Comparison of ENCODE assay signal across 22 cellular contexts in the genomic region with DNA sequence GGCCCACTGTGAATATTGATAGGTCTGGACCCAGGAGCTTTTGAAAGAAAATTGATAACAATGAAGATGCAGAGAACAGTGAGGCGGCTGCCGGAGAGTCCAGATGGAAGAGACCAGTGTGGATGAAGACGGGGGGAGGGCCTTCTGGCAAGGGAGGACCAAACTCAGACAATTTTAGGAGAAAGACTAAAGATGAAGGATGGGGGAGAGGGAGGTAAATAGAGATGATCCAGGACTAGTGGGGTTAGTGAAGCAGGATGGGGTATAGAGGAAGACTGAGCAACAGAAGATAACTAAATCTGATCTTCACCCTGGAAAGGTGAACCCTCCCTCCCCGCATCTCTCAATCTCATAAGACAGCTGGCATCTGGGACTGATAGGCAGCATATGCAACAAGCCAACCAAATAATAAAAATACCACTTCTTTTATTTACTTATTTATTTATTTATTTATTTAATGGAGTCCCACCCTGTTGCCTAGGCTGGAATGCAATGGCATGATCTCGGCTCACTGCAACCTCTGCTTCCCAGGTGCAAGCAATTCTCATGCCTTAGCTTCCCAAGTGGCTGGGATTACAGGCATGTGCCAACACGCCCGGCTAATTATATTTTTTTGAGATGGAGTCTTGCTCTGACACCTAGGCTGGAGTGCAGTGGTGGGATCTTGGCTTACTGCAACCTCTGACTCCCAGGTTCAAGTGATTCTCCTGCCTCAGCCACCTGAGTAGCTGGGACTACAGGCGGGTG. TPM values are rescaled to one million over a fixed set of nuclear protein-coding genes. Genes with fewer than 3 reads are reported as not detected.
A peak's percentile ranks its signal among the peaks of the same experiment; 100 is the strongest.
DNase-seq lines count a peak whose midpoint lies in the region; ATAC-seq and TF ChIP-seq lines count a peak whose summit lies in the region.
"Had no signal": no experiment of that assay in that cellular context is flagged by ENCODE, and none has a peak within 500 bp of the region (broad histone marks: within the 10 kb centered on the region; RNA-seq: fewer than 3 reads in every experiment).

No MANE protein-coding gene starts in this region.

- POLR2A ChIA-PET in HEK293T (lab: Yijun Ruan, JAX): interaction anchor here (0.7 kb wide), 1 partner anchor 53 kb away, joined by 3 read pairs; a partner anchor contains a TSS

- peaks cover 27% of the 10 kb centered on the region for H3K36me3 Mint-ChIP-seq in mesothelial cell of epicardium

- H3K9me3 Mint-ChIP-seq in mesothelial cell of epicardium: no peaks in the 10 kb centered on the region
- H3K9me3 Mint-ChIP-seq: type B pancreatic cell had no signal

- peak overlapping the region; percentile 7 for H3K27ac ChIP-seq in RWPE2 (ENCODE audit: poor library complexity, severe bottlenecking)
- H3K27ac ChIP-seq: epithelial cell of prostate, GM23248 had no signal

- no peaks in the 10 kb centered on the region for H3K4me1 Mint-ChIP-seq in mesothelial cell of epicardium

- CTCF ChIA-PET in HEK293T (lab: Yijun Ruan, JAX): no interaction called here

- H3K9me3 ChIP-seq in RWPE2 (ENCODE audit: severe bottlenecking): no peaks in the 10 kb centered on the region

- H3K4me3 Mint-ChIP-seq in mesothelial cell of epicardium: no peak overlapping the region
- H3K4me3 Mint-ChIP-seq: type B pancreatic cell had no signal

- peaks cover 16% of the 10 kb centered on the region for H3K4me1 ChIP-seq in RWPE2 (ENCODE audit: insufficient read depth, poor library complexity, severe bottlenecking)

- DNase-seq in DMS 273 (lab: John Stamatoyannopoulos, UW; ENCODE audit: unreplicated experiment) (peak; percentile 69), DMS 273 treated with DMSO at 0.1 percent for 48 hours (lab: John Stamatoyannopoulos, UW) (no peak), HEK293T (ENCODE audit: extremely low spot score) (no peak), RWPE2 (ENCODE audit: low spot score) (no peak), mesothelial cell of epicardium (ENCODE audit: low spot score in 2 of 2, unreplicated experiment in 2 of 2) (no peak), omental fat pad (ENCODE audit: low spot score) (no peak)
- no peak for DNase-seq in activated naive CD4-positive, alpha-beta T cell (lab: John Stamatoyannopoulos, UW)
- no peak for DNase-seq in stimulated activated CD4-positive, alpha-beta T cell treated with anti-CD3 and anti-CD28 coated beads, Interleukin-12 subunit alpha, Interleukin-12 subunit beta, amount 100 ng/mL, for 4 hours
- DNase-seq: dermis blood vessel endothelial cell; foreskin fibroblast; GM23248; islet precursor cell; NCI-H187; NCI-H446 treated with DMSO at 0.1 percent for 48 hours; stimulated activated CD4-positive, alpha-beta T cell treated with anti-CD3 and anti-CD28 coated beads, Interleukin-4, amount 100 ng/mL, for 1 hour; SW 1271 had no signal

- peaks cover 44% of the 10 kb centered on the region for H3K36me3 ChIP-seq in RWPE2 (ENCODE audit: low read depth)

- ATAC-seq in RWPE2 (ENCODE audit: low read depth) (no peak), omental fat pad (ENCODE audit: low FRiP score) (no peak)
- ATAC-seq: Right ventricle myocardium inferior had no signal

- peak overlapping the region; percentile 51 for H3K27ac Mint-ChIP-seq in mesothelial cell of epicardium
- H3K27ac Mint-ChIP-seq: type B pancreatic cell had no signal

- H3K4me3 ChIP-seq in RWPE2 (ENCODE audit: severe bottlenecking): no peak overlapping the region
- H3K4me3 ChIP-seq: GM23248, smooth muscle cell had no signal

- no peaks in the 10 kb centered on the region for H3K27me3 Mint-ChIP-seq in mesothelial cell of epicardium (ENCODE audit: low read depth)
- H3K27me3 Mint-ChIP-seq: type B pancreatic cell had no signal

- H3K27me3 ChIP-seq in RWPE2 (ENCODE audit: insufficient read depth, poor library complexity, severe bottlenecking): no peaks in the 10 kb centered on the region

- TF ChIP-seq CTCF in RWPE2 (IDR thresholded peaks at IDR 0.05; ENCODE audit: poor library complexity, severe bottlenecking) (no peak), mesothelial cell of epicardium (IDR thresholded peaks at IDR 0.05; ENCODE audit: unreplicated experiment) (no peak), omental fat pad (IDR thresholded peaks at IDR 0.05) (no peak)

TF ChIP-seq in HEK293T, 16 proteins besides CTCF, POLR2A, EP300 and RAD21:
- TF ChIP-seq BHLHE40 (IDR thresholded peaks at IDR 0.05; ENCODE audit: borderline replicate concordance): peak; percentile 20; the same call in 1 of the 2 replicates
- no peak for TF ChIP-seq NFRKB (IDR thresholded peaks at IDR 0.05)

RNA-seq across cellular contexts. Expression of a gene that starts 10.5 kb away (rescaled TPM):
- total RNA-seq in mesothelial cell of epicardium (143 to 147 TPM (median 146 TPM) in 3 replicates), omental fat pad (100 to 1,000 TPM; 159 to 210 (median 191) TPM)

RNA-seq across cellular contexts. Expression of a gene that starts 10.6 kb away (rescaled TPM):
- total RNA-seq in mesothelial cell of epicardium (28.9 to 33.3 TPM (median 32.9 TPM) in 3 replicates), omental fat pad (10 to 100 TPM in 3 of 4 donors, 1 to 10 TPM in 1; 8.8 to 15.4 (median 11.3) TPM)

RNA-seq across cellular contexts. Expression of a gene that starts 14.3 kb away (rescaled TPM):
- total RNA-seq in mesothelial cell of epicardium: 1.8 to 2.9 TPM (median 2.3 TPM) in 3 replicates
- total RNA-seq in omental fat pad: 10 to 100 TPM in 1 of 4 donors, 1 to 10 TPM in 3; 1.8 to 14.8 (median 3.8) TPM
- total RNA-seq: smooth muscle cell had no signal

RNA-seq across cellular contexts. Expression of a gene that starts 18.3 kb away (rescaled TPM):
- 1.4 to 1.8 TPM (median 1.5 TPM) in 3 replicates for total RNA-seq in mesothelial cell of epicardium
- 1 to 10 TPM; 1.1 to 6.8 (median 4.8) TPM for total RNA-seq in omental fat pad
- total RNA-seq: GM23248 had no signal

RNA-seq across cellular contexts. Expression of a gene that starts 23.8 kb away (rescaled TPM):
- total RNA-seq in mesothelial cell of epicardium: 0.11 TPM in 1 of 3 replicates, not detected in the others
- total RNA-seq in omental fat pad: not detected
- total RNA-seq: cardiac septum, dermis blood vessel endothelial cell, GM23248, lower leg skin, Right ventricle myocardium inferior, smooth muscle cell had no signal
